18 cellular contexts compared by ENCODE assay signal in genomic region chr12:124562796-124563181, GRCh38.
"Had no signal": no experiment of that assay in that cellular context is flagged by ENCODE, and none has a peak within 500 bp of the region (broad histone marks: within the 10 kb centered on the region; RNA-seq: fewer than 3 reads in every experiment).

No MANE protein-coding gene starts in this region.

- H3K4me3 ChIP-seq: body of pancreas, tibial nerve had no signal

- H3K27ac Mint-ChIP-seq: activated CD8-positive, alpha-beta T cell treated with anti-CD3 and anti-CD28 coated beads, Interleukin-2, amount 10 ng/mL, durations not matched to agents 7 days and 5 days; activated naive CD4-positive, alpha-beta T cell treated with anti-CD3 and anti-CD28 coated beads, Interleukin-2, amount 50 U/mL, for 72 hours; nephron progenitor cell; stimulated activated effector memory CD8-positive, alpha-beta T cell treated with anti-CD3 and anti-CD28 coated beads, Interleukin-12 subunit alpha, Interleukin-12 subunit beta, amount 100 ng/mL, for 72 hours had no signal

- H3K9me3 Mint-ChIP-seq: activated naive CD4-positive, alpha-beta T cell treated with anti-CD3 and anti-CD28 coated beads, Interleukin-2, amount 50 U/mL, for 72 hours; central memory CD8-positive, alpha-beta T cell; nephron progenitor cell; stimulated activated effector memory CD8-positive, alpha-beta T cell treated with anti-CD3 and anti-CD28 coated beads, Interleukin-12 subunit alpha, Interleukin-12 subunit beta, amount 100 ng/mL, for 72 hours had no signal

- H3K27ac ChIP-seq: body of pancreas had no signal

- H3K9me3 ChIP-seq: body of pancreas, tibial nerve had no signal

- H3K27me3 Mint-ChIP-seq: central memory CD8-positive, alpha-beta T cell; progenitor cell of endocrine pancreas; T-helper 17 cell had no signal

- H3K27me3 ChIP-seq: body of pancreas, tibial nerve had no signal

- H3K4me3 Mint-ChIP-seq: activated CD8-positive, alpha-beta T cell treated with anti-CD3 and anti-CD28 coated beads, Interleukin-2, amount 10 ng/mL, durations not matched to agents 7 days and 5 days; central memory CD8-positive, alpha-beta T cell; nephron progenitor cell; stimulated activated effector memory CD8-positive, alpha-beta T cell treated with anti-CD3 and anti-CD28 coated beads, Interleukin-12 subunit alpha, Interleukin-12 subunit beta, amount 100 ng/mL, for 72 hours; T-helper 17 cell had no signal

- DNase-seq: activated CD4-positive, alpha-beta T cell treated with anti-CD3 and anti-CD28 coated beads for 48 hours; activated CD8-positive, alpha-beta memory T cell treated with anti-CD3 and anti-CD28 coated beads, Interleukin-2, amount 50 U/mL, for 4 hours; activated CD8-positive, alpha-beta T cell treated with anti-CD3 and anti-CD28 coated beads, Interleukin-2, amount 10 ng/mL, durations not matched to agents 7 days and 5 days; activated effector memory CD4-positive, alpha-beta T cell treated with anti-CD3 and anti-CD28 coated beads, Interleukin-2, amount 50 U/mL, for 16 hours; activated T-cell treated with anti-CD3 and anti-CD28 coated beads, Interleukin-2, amount 50 U/mL, for 48 hours; amniotic stem cell; body of pancreas; mammary epithelial cell; nephron progenitor cell; stimulated activated CD4-positive, alpha-beta T cell treated with anti-CD3 and anti-CD28 coated beads, Interleukin-12 subunit alpha, Interleukin-12 subunit beta, amount 100 ng/mL, for 4 hours; stimulated activated CD4-positive, alpha-beta T cell treated with anti-CD3 and anti-CD28 coated beads, Interleukin-2, amount 100 ng/mL, for 24 hours; T-helper 17 cell had no signal

- H3K36me3 Mint-ChIP-seq: activated naive CD4-positive, alpha-beta T cell treated with anti-CD3 and anti-CD28 coated beads, Interleukin-2, amount 50 U/mL, for 72 hours had no signal

- ATAC-seq: activated CD8-positive, alpha-beta T cell treated with anti-CD3 and anti-CD28 coated beads, Interleukin-2, amount 10 ng/mL, durations not matched to agents 7 days and 5 days; activated naive CD4-positive, alpha-beta T cell treated with anti-CD3 and anti-CD28 coated beads, Interleukin-2, amount 50 U/mL, for 72 hours; body of pancreas; stimulated activated effector memory CD8-positive, alpha-beta T cell treated with anti-CD3 and anti-CD28 coated beads, Interleukin-12 subunit alpha, Interleukin-12 subunit beta, amount 100 ng/mL, for 72 hours; T-helper 17 cell; WTC11 had no signal
